Comparison of ENCODE assay signal across 16 cellular contexts in the genomic region with DNA sequence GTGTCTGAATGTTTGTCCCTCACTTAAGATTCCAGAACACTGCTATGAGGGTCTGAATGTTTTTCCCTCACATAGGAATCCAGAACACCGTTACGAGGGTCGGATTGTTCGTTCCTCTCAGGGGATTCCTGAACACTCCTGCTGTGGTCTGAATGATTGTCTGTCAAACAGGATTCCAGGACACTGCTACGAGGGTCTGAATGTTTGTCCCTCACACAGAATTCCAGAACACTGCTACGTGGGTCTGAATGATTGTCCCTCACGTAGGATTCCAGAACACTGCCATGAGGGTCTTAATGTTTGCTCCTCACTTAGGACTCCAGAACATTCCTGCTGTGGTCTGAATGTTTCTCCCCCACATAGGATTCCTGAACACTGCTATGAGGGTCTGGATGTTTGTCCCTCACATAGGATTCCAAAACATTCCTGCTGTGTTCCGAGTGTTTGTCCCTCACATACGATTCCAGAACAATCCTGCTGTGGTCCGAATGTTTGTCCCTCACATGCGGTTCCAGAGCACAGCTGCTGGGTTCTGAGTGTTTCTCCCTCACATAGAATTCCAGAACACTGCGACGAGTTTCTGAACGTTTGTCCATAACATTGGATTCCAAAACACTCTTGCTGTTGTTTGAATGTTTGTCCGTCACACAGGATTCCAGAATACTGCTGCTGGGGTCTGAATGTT.
DNase-seq lines count a peak whose midpoint lies in the region; ATAC-seq and TF ChIP-seq lines count a peak whose summit lies in the region.
"Had no signal": no experiment of that assay in that cellular context is flagged by ENCODE, and none has a peak within 500 bp of the region (broad histone marks: within the 10 kb centered on the region; RNA-seq: fewer than 3 reads in every experiment).

No MANE protein-coding gene starts in this region.

- H3K36me3 Mint-ChIP-seq in osteocyte (ENCODE audit: unreplicated experiment): no peaks in the 10 kb centered on the region
- peaks cover 5% of the 10 kb centered on the region for H3K36me3 Mint-ChIP-seq in activated naive CD8-positive, alpha-beta T cell treated with anti-CD3 and anti-CD28 coated beads, Interleukin-2, amount 50 U/mL, for 24 hours (ENCODE audit: low read depth)
- H3K36me3 Mint-ChIP-seq: CD14-positive monocyte had no signal

- peaks cover 63% of the 10 kb centered on the region for H3K9me3 Mint-ChIP-seq in osteocyte (ENCODE audit: unreplicated experiment)
- H3K9me3 Mint-ChIP-seq in activated naive CD8-positive, alpha-beta T cell treated with anti-CD3 and anti-CD28 coated beads, Interleukin-2, amount 50 U/mL, for 24 hours: peaks cover 43% of the 10 kb centered on the region

- H3K4me3 ChIP-seq in SJCRH30 (no peak overlapping the region), esophagus muscularis mucosa (no peak overlapping the region)
- H3K4me3 ChIP-seq: BLaER1 had no signal

- H3K4me1 ChIP-seq in SJCRH30: no peaks in the 10 kb centered on the region
- H3K4me1 ChIP-seq in esophagus muscularis mucosa: no peaks in the 10 kb centered on the region
- H3K4me1 ChIP-seq: BLaER1 had no signal

- TF ChIP-seq EP300 in esophagus muscularis mucosa (IDR thresholded peaks at IDR 0.05): no peak

- intact Hi-C loops in esophagus muscularis mucosa (cut with DNase I): no loop called here

- 73% methylated on average over 15 of the region's 15 CpGs for WGBS in esophagus muscularis mucosa

- no peak overlapping the region for H3K4me3 Mint-ChIP-seq in osteocyte (ENCODE audit: unreplicated experiment)
- no peak overlapping the region for H3K4me3 Mint-ChIP-seq in activated naive CD8-positive, alpha-beta T cell treated with anti-CD3 and anti-CD28 coated beads, Interleukin-2, amount 50 U/mL, for 24 hours
- H3K4me3 Mint-ChIP-seq: CD14-positive monocyte; CD4-positive, alpha-beta memory T cell had no signal

- DNase-seq in activated CD8-positive, alpha-beta memory T cell treated with anti-CD3 and anti-CD28 coated beads for 24 hours: peak; percentile 42
- DNase-seq in activated CD8-positive, alpha-beta memory T cell treated with anti-CD3 and anti-CD28 coated beads, Interleukin-2, amount 50 U/mL, for 4 hours: no peak
- DNase-seq in SJCRH30 (no peak), esophagus muscularis mucosa (ENCODE audit: extremely low spot score) (peak; percentile 90), osteocyte (ENCODE audit: extremely low spot score, unreplicated experiment) (peak; percentile 73), NCI-H2196 (lab: John Stamatoyannopoulos, UW; ENCODE audit: unreplicated experiment) (no peak), NCI-H82 (lab: John Stamatoyannopoulos, UW) (no peak)
- no peak for DNase-seq in activated naive CD8-positive, alpha-beta T cell treated with anti-CD3 and anti-CD28 coated beads, Interleukin-2, amount 50 U/mL, for 24 hours
- DNase-seq: 8988T; CD4-positive, alpha-beta memory T cell; DMS79 treated with DMSO at 0.1 percent for 48 hours; GF-D8; GOT3; H7 had no signal

- no peaks in the 10 kb centered on the region for H3K4me1 Mint-ChIP-seq in osteocyte (ENCODE audit: unreplicated experiment)
- no peaks in the 10 kb centered on the region for H3K4me1 Mint-ChIP-seq in activated naive CD8-positive, alpha-beta T cell treated with anti-CD3 and anti-CD28 coated beads, Interleukin-2, amount 50 U/mL, for 24 hours
- H3K4me1 Mint-ChIP-seq: CD14-positive monocyte; CD4-positive, alpha-beta memory T cell had no signal

- H3K27me3 ChIP-seq in SJCRH30 (peaks cover 4% of the 10 kb centered on the region), esophagus muscularis mucosa (no peaks in the 10 kb centered on the region)
- H3K27me3 ChIP-seq: BLaER1 had no signal

- H3K36me3 ChIP-seq in SJCRH30 (no peaks in the 10 kb centered on the region), esophagus muscularis mucosa (no peaks in the 10 kb centered on the region)
- H3K36me3 ChIP-seq: BLaER1 had no signal

- TF ChIP-seq CTCF in esophagus muscularis mucosa (IDR thresholded peaks at IDR 0.05): no peak
- TF ChIP-seq CTCF in osteocyte (IDR thresholded peaks at IDR 0.05): no peak

- H3K9me3 ChIP-seq in SJCRH30 (replicated peaks) (peaks cover 10% of the 10 kb centered on the region), esophagus muscularis mucosa (peaks cover 5 to 72% (median 61%) of the 10 kb centered on the region in 4 donors)

- H3K27me3 Mint-ChIP-seq in osteocyte (ENCODE audit: unreplicated experiment): no peaks in the 10 kb centered on the region
- H3K27me3 Mint-ChIP-seq in activated naive CD8-positive, alpha-beta T cell treated with anti-CD3 and anti-CD28 coated beads, Interleukin-2, amount 50 U/mL, for 24 hours: no peaks in the 10 kb centered on the region
- H3K27me3 Mint-ChIP-seq: CD4-positive, alpha-beta memory T cell had no signal

- no peak overlapping the region for H3K27ac Mint-ChIP-seq in osteocyte (ENCODE audit: unreplicated experiment)
- no peak overlapping the region for H3K27ac Mint-ChIP-seq in activated naive CD8-positive, alpha-beta T cell treated with anti-CD3 and anti-CD28 coated beads, Interleukin-2, amount 50 U/mL, for 24 hours
- H3K27ac Mint-ChIP-seq: CD14-positive monocyte; CD4-positive, alpha-beta memory T cell had no signal

- H3K27ac ChIP-seq in SJCRH30: peak overlapping the region; percentile 1; the same call in 1 of the 2 replicates
- no peak overlapping the region for H3K27ac ChIP-seq in esophagus muscularis mucosa (replicated peaks in 1 of 4)
- H3K27ac ChIP-seq: BLaER1 had no signal

- no peak for ATAC-seq in activated naive CD8-positive, alpha-beta T cell treated with anti-CD3 and anti-CD28 coated beads, Interleukin-2, amount 50 U/mL, for 24 hours

- TF ChIP-seq POLR2A in esophagus muscularis mucosa (IDR thresholded peaks at IDR 0.05; ENCODE audit: low read depth): no peak

Comparison
In these comparisons a context has a peak if more than half of its experiments do, and no peak if none do; other contexts are left out.
1. DNase-seq: peak in activated CD8-positive, alpha-beta memory T cell treated with anti-CD3 and anti-CD28 coated beads for 24 hours (single experiment), esophagus muscularis mucosa (single experiment) and osteocyte (single experiment); none in activated CD8-positive, alpha-beta memory T cell treated with anti-CD3 and anti-CD28 coated beads, Interleukin-2, amount 50 U/mL, for 4 hours (single experiment), SJCRH30 (0 of 2), NCI-H2196 (single experiment), activated naive CD8-positive, alpha-beta T cell treated with anti-CD3 and anti-CD28 coated beads, Interleukin-2, amount 50 U/mL, for 24 hours (single experiment) and NCI-H82 (single experiment).